In genomic region chr21:14583629-14584251, GRCh38 we compare ENCODE assay signal across 1 cellular context.
TF ChIP-seq lines count a peak whose summit lies in the region.

No MANE protein-coding gene starts in this region.

TF ChIP-seq in GM23338, 12 proteins besides CTCF, POLR2A, EP300 and RAD21:
- TF ChIP-seq REST (IDR thresholded peaks at IDR 0.05; ENCODE audit: unreplicated experiment) = no peak
- no peak for TF ChIP-seq EZH2phosphoT487 (IDR thresholded peaks at IDR 0.05; ENCODE audit: unreplicated experiment)
- TF ChIP-seq JUNB (IDR thresholded peaks at IDR 0.05; ENCODE audit: unreplicated experiment) = no peak
- TF ChIP-seq ZNF114 (CRISPR knock-in tag; IDR thresholded peaks at IDR 0.05) = no peak
- no peak for TF ChIP-seq STAT1 (IDR thresholded peaks at IDR 0.05; ENCODE audit: unreplicated experiment)
- no peak for TF ChIP-seq NANOG (IDR thresholded peaks at IDR 0.05; ENCODE audit: borderline replicate concordance)
- TF ChIP-seq ETS1 (IDR thresholded peaks at IDR 0.05) = no peak
- TF ChIP-seq POLR2AphosphoS5 (IDR thresholded peaks at IDR 0.05; ENCODE audit: low read depth) = no peak
- TF ChIP-seq EZH2 (IDR thresholded peaks at IDR 0.05; ENCODE audit: low read depth, unreplicated experiment) = no peak
- TF ChIP-seq CREB1 (CRISPR knock-in tag; IDR thresholded peaks at IDR 0.05; ENCODE audit: low read depth) = no peak
- TF ChIP-seq ZNF462 (CRISPR knock-in tag; IDR thresholded peaks at IDR 0.05) = no peak
- TF ChIP-seq ZNF331 (CRISPR knock-in tag; IDR thresholded peaks at IDR 0.05; ENCODE audit: low read depth) = no peak
